Comparison of ENCODE assay signal across 24 cellular contexts in the genomic region with DNA sequence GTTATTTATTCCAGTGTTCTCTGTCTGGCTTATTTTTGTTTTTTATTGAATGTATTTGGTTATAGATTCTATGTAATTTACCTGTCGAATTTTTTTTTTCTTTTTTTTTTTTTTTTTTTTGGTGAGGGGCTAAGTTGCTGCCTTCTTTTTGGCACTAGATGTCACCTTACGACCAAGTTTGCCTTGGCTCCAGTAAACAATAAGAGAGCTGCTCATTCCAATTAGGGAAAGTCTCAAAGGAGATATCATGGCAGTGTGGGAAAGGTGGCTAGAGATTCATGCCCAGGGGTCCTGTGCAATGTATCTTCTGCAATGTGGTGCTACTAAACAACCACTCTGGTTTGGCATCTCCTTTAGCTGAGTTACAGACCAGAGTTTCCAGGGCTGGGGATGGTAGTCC.
DNase-seq lines count a peak whose midpoint lies in the region; ATAC-seq, FAIRE-seq and TF ChIP-seq lines count a peak whose summit lies in the region.
"Had no signal": no experiment of that assay in that cellular context is flagged by ENCODE, and none has a peak within 500 bp of the region (broad histone marks: within the 10 kb centered on the region; RNA-seq: fewer than 3 reads in every experiment).

No MANE protein-coding gene starts in this region.

- DNase-seq in DMS53 (lab: John Stamatoyannopoulos, UW) (peak; percentile 6), DMS53 treated with DMSO at 0.1 percent for 48 hours (lab: John Stamatoyannopoulos, UW; ENCODE audit: unreplicated experiment) (no peak), cardiac fibroblast (ENCODE audit: low read depth in 2 of 2) (peak; percentile 0 to 4), progenitor cell of endocrine pancreas (ENCODE audit: low spot score, unreplicated experiment) (no peak), kidney tubule cell (ENCODE audit: low spot score) (no peak), H54 (ENCODE audit: insufficient read length, low spot score) (no peak)
- DNase-seq in Jurkat, Clone E6-1 (ENCODE audit: low read depth, low spot score) = peak; percentile 30
- DNase-seq: 8988T; activated CD4-positive, alpha-beta T cell treated with anti-CD3 and anti-CD28 coated beads, Interleukin-2, amount 10 ng/mL, durations not matched to agents 7 days and 5 days; activated gamma-delta T cell treated with Interleukin-2 at 50 U/mL for 16 hours; C1 segment of cervical spinal cord; colonic mucosa; foreskin keratinocyte; KBM-7; midbrain; NCI-H1048; NCI-H2081; NCI-H524 treated with DMSO at 0.1 percent for 48 hours had no signal

- peaks cover 12% of the 10 kb centered on the region for H3K9me3 Mint-ChIP-seq in progenitor cell of endocrine pancreas (ENCODE audit: low read depth)
- H3K9me3 Mint-ChIP-seq: activated CD4-positive, alpha-beta T cell treated with anti-CD3 and anti-CD28 coated beads, Interleukin-2, amount 10 ng/mL, durations not matched to agents 7 days and 5 days had no signal

- H3K27ac Mint-ChIP-seq in progenitor cell of endocrine pancreas = no peak overlapping the region
- H3K27ac Mint-ChIP-seq: activated CD4-positive, alpha-beta T cell treated with anti-CD3 and anti-CD28 coated beads, Interleukin-2, amount 10 ng/mL, durations not matched to agents 7 days and 5 days had no signal

- peaks cover 2% of the 10 kb centered on the region for H3K36me3 Mint-ChIP-seq in progenitor cell of endocrine pancreas (ENCODE audit: insufficient read depth)

- no peak overlapping the region for H3K4me3 ChIP-seq in Jurkat, Clone E6-1 (ENCODE audit: low read length)
- H3K4me3 ChIP-seq in cardiac fibroblast (replicated peaks in 1 of 2; ENCODE audit: low read depth in 2 of 2, low read length in 2 of 2) = no peak overlapping the region
- H3K4me3 ChIP-seq: colonic mucosa, HAP-1, PC-9, SK-N-MC, suprapubic skin had no signal

- no peak for ATAC-seq in GM18868 (IDR thresholded peaks at IDR 0.05; ENCODE audit: unreplicated experiment)
- ATAC-seq: foreskin keratinocyte had no signal

- peaks cover 24% of the 10 kb centered on the region for H3K27me3 Mint-ChIP-seq in progenitor cell of endocrine pancreas

- FAIRE-seq in H54 (lab: Jason Lieb, UNC) = no peak
- FAIRE-seq: GM18507 had no signal

- H3K4me3 Mint-ChIP-seq in progenitor cell of endocrine pancreas (ENCODE audit: low read depth) = no peak overlapping the region
- H3K4me3 Mint-ChIP-seq: activated CD4-positive, alpha-beta T cell treated with anti-CD3 and anti-CD28 coated beads, Interleukin-2, amount 10 ng/mL, durations not matched to agents 7 days and 5 days had no signal

- no peak for TF ChIP-seq CTCF in cardiac fibroblast (IDR thresholded peaks at IDR 0.05; ENCODE audit: low read depth, low read length)
- peak; percentile 8 for TF ChIP-seq CTCF in progenitor cell of endocrine pancreas (IDR thresholded peaks at IDR 0.05; ENCODE audit: unreplicated experiment)

- no peaks in the 10 kb centered on the region for H3K4me1 Mint-ChIP-seq in progenitor cell of endocrine pancreas (ENCODE audit: low read depth)
- H3K4me1 Mint-ChIP-seq: activated CD4-positive, alpha-beta T cell treated with anti-CD3 and anti-CD28 coated beads, Interleukin-2, amount 10 ng/mL, durations not matched to agents 7 days and 5 days had no signal

- no peak for TF ChIP-seq POLR2A in H54 (IDR thresholded peaks at IDR 0.05; ENCODE audit: low read depth, low read length)

Comparison
In these comparisons a context has a peak if more than half of its experiments do, and no peak if none do; other contexts are left out.
1. DNase-seq: peak in DMS53 (single experiment), Jurkat, Clone E6-1 (single experiment) and cardiac fibroblast (2 of 2); none in DMS53 treated with DMSO at 0.1 percent for 48 hours (single experiment), progenitor cell of endocrine pancreas (single experiment), kidney tubule cell (single experiment) and H54 (single experiment).